ENCODE assay signal across 1 cellular context in genomic region chr1:18618546-18619466, GRCh38.
TF ChIP-seq lines count a peak whose summit lies in the region.

No MANE protein-coding gene starts in this region.

TF ChIP-seq in GM23338, 12 proteins besides CTCF, POLR2A, EP300 and RAD21 (continued from another document):
- TF ChIP-seq REST (IDR thresholded peaks at IDR 0.05; ENCODE audit: unreplicated experiment) = no peak
- no peak for TF ChIP-seq EZH2phosphoT487 (IDR thresholded peaks at IDR 0.05; ENCODE audit: unreplicated experiment)
- no peak for TF ChIP-seq CREB1 (CRISPR knock-in tag; IDR thresholded peaks at IDR 0.05; ENCODE audit: low read depth)
- TF ChIP-seq JUNB (IDR thresholded peaks at IDR 0.05; ENCODE audit: unreplicated experiment) = no peak
